27 cellular contexts compared by ENCODE assay signal in the genomic region with DNA sequence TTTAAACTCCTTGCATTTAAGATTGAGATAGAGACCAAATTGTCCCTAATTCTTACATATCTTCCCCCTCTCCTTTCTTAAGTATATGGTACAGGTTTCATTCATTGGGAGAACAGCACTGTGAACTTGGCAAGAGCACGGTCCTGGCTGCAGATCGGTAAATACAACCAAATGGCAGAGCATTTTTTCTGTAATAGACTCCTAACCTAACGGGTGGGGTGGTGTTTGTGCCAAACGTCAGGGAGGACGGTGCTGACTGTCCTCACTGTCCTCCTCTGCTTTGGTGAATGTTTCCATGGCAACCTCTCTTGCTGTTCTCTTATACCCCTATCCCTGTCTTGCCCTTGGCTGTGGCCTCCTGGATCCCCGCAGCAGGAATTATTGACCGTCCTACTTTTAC. TPM values are rescaled to one million over a fixed set of nuclear protein-coding genes. Genes with fewer than 3 reads are reported as not detected.
DNase-seq lines count a peak whose midpoint lies in the region; ATAC-seq, FAIRE-seq and TF ChIP-seq lines count a peak whose summit lies in the region.
"Had no signal": no experiment of that assay in that cellular context is flagged by ENCODE, and none has a peak within 500 bp of the region (broad histone marks: within the 10 kb centered on the region; RNA-seq: fewer than 3 reads in every experiment).

No MANE protein-coding gene starts in this region.

- TF ChIP-seq POLR2A in breast epithelium (IDR thresholded peaks at IDR 0.05) (no peak), K562 (conservative IDR thresholded peaks at IDR 0.05) (no peak), transverse colon (IDR thresholded peaks at IDR 0.05) (no peak)

- H3K4me3 ChIP-seq in breast epithelium, result no peak overlapping the region
- H3K4me3 ChIP-seq in K562, result no peak overlapping the region
- H3K4me3 ChIP-seq in psoas muscle, result no peak overlapping the region
- H3K4me3 ChIP-seq in transverse colon, result no peak overlapping the region
- H3K4me3 ChIP-seq: colonic mucosa had no signal

- H3K27ac ChIP-seq in breast epithelium (peak overlapping the region; percentile 62 to 66), K562 (ENCODE audit: extremely low read depth, low read depth, low read length) (no peak overlapping the region), psoas muscle (peak overlapping the region; percentile 25), transverse colon (peak overlapping the region; percentile 11 to 28 (median 22))
- H3K27ac ChIP-seq: colonic mucosa had no signal

- H2AFZ ChIP-seq in K562 (ENCODE audit: low read depth, low read length), result no peak overlapping the region

- H3K9me1 ChIP-seq in K562 (ENCODE audit: control insufficient read depth, insufficient read depth, low read length), result no peaks in the 10 kb centered on the region

- H3K9ac ChIP-seq in K562 (ENCODE audit: insufficient read depth in 1 of 2, low read depth in 2 of 2, low read length in 2 of 2), result no peak overlapping the region

- intact Hi-C loops in breast epithelium (cut with DNase I; ENCODE audit: low total_unique reads) (no loop called here), MCF 10A (cut with micrococcal nuclease) (no loop called here), K562 (cut with micrococcal nuclease) (no loop called here), psoas muscle (cut with DNase I) (loop anchor here in 1 of 2 donors (5.0 kb wide), 1 partner anchor 38 kb away; no protein-coding TSS in a partner anchor), transverse colon (cut with DNase I; ENCODE audit: low total_unique reads) (no loop called here)

- TF ChIP-seq CTCF in breast epithelium (IDR thresholded peaks at IDR 0.05) (no peak), MCF 10A (IDR thresholded peaks at IDR 0.05; ENCODE audit: unreplicated experiment) (no peak), K562 (IDR thresholded peaks at IDR 0.05 in 2 of 3, conservative IDR thresholded peaks at IDR 0.05 in 1 of 3; ENCODE audit: insufficient read depth in 2 of 3, low read depth in 1 of 3, low read length in 3 of 3) (no peak), psoas muscle (IDR thresholded peaks at IDR 0.05) (no peak), transverse colon (IDR thresholded peaks at IDR 0.05) (no peak), D721Med (IDR thresholded peaks at IDR 0.05; ENCODE audit: insufficient read depth, missing control alignments) (no peak)

- H3K36me3 ChIP-seq in breast epithelium, result no peaks in the 10 kb centered on the region
- no peaks in the 10 kb centered on the region for H3K36me3 ChIP-seq in K562 (ENCODE audit: control insufficient read depth, insufficient read depth, low read length)
- no peaks in the 10 kb centered on the region for H3K36me3 ChIP-seq in psoas muscle (ENCODE audit: insufficient read depth in 1 of 2, low read depth in 1 of 2)
- H3K36me3 ChIP-seq in transverse colon, result no peaks in the 10 kb centered on the region
- H3K36me3 ChIP-seq: colonic mucosa had no signal

- H3K4me3 Mint-ChIP-seq in MCF 10A (ENCODE audit: unreplicated experiment), result no peak overlapping the region
- H3K4me3 Mint-ChIP-seq: activated CD4-positive, alpha-beta memory T cell treated with anti-CD3 and anti-CD28 coated beads for 36 hours; activated naive CD4-positive, alpha-beta T cell treated with anti-CD3 and anti-CD28 coated beads for 36 hours; activated T-helper 1 cell treated with anti-CD3 and anti-CD28 coated beads, Interleukin-12 subunit alpha, Interleukin-12 subunit beta, Interleukin-2, Interleukin-4 antibody, amounts not matched to agents 30 ng/mL and 10 ng/mL and 1 ng/mL, durations not matched to agents 14 hours and 24 hours and 36 hours; CD4-positive, alpha-beta memory T cell; effector memory CD8-positive, alpha-beta T cell had no signal

- TF ChIP-seq RAD21 in K562 (CRISPR knock-in tag; conservative IDR thresholded peaks at IDR 0.05 in 1 of 2, IDR thresholded peaks at IDR 0.05 in 1 of 2), result no peak

- TF ChIP-seq EP300 in K562 (IDR thresholded peaks at IDR 0.05; ENCODE audit: low read length) (no peak), transverse colon (IDR thresholded peaks at IDR 0.05; ENCODE audit: low read depth) (no peak)

- in situ Hi-C loops in K562 (cut with MboI) (no loop called here), transverse colon (cut with MboI; ENCODE audit: low pct_ligation_motif_present in 1 of 4, low pct_unique_long_range_greater_than_20kb in 1 of 4, low sequenced_read_pairs in 3 of 4) (no loop called here)

- H3K27me3 ChIP-seq in breast epithelium (no peaks in the 10 kb centered on the region), K562 (ENCODE audit: control insufficient read depth in 2 of 2, insufficient read depth in 2 of 2, low read length in 2 of 2) (peaks cover 0 to 10% of the 10 kb centered on the region in 2 experiments; a peak in 4 of 5 replicates), psoas muscle (ENCODE audit: insufficient read depth in 3 of 3, low read length in 2 of 3) (no peaks in the 10 kb centered on the region), transverse colon (no peaks in the 10 kb centered on the region)
- H3K27me3 ChIP-seq: colonic mucosa had no signal

- H4K20me1 ChIP-seq in K562 (replicated peaks; ENCODE audit: control insufficient read depth, insufficient read depth, low read length), result no peaks in the 10 kb centered on the region

- H3K4me1 ChIP-seq in breast epithelium (no peaks in the 10 kb centered on the region), K562 (replicated peaks in 1 of 2; ENCODE audit: control insufficient read depth in 2 of 2, insufficient read depth in 2 of 2, low read length in 2 of 2) (no peaks in the 10 kb centered on the region), psoas muscle (peaks cover 37% of the 10 kb centered on the region), transverse colon (peaks cover 0 to 12% (median 9%) of the 10 kb centered on the region in 4 donors)
- H3K4me1 ChIP-seq: colonic mucosa had no signal

- POLR2A ChIA-PET in MCF 10A (lab: Yijun Ruan, JAX) (interaction anchor here (0.5 to 0.8 kb wide), 3 partner anchors 9 to 163 kb away, joined by 3 read pairs; no protein-coding TSS in a partner anchor), K562 (lab: Yijun Ruan, JAX) (interaction anchor here (1.1 kb wide), 1 partner anchor 10 kb away, joined by 3 read pairs; no protein-coding TSS in a partner anchor)

- peaks cover 7% of the 10 kb centered on the region for H3K9me3 Mint-ChIP-seq in MCF 10A (ENCODE audit: unreplicated experiment)
- H3K9me3 Mint-ChIP-seq: activated CD4-positive, alpha-beta memory T cell treated with anti-CD3 and anti-CD28 coated beads for 36 hours; activated naive CD4-positive, alpha-beta T cell treated with anti-CD3 and anti-CD28 coated beads for 36 hours; activated T-helper 1 cell treated with anti-CD3 and anti-CD28 coated beads, Interleukin-12 subunit alpha, Interleukin-12 subunit beta, Interleukin-2, Interleukin-4 antibody, amounts not matched to agents 30 ng/mL and 10 ng/mL and 1 ng/mL, durations not matched to agents 14 hours and 24 hours and 36 hours; effector memory CD8-positive, alpha-beta T cell had no signal

- peaks cover 14% of the 10 kb centered on the region for H3K4me1 Mint-ChIP-seq in MCF 10A (ENCODE audit: insufficient read depth, unreplicated experiment)
- H3K4me1 Mint-ChIP-seq: CD4-positive, alpha-beta memory T cell had no signal

- no peak overlapping the region for H3K27ac Mint-ChIP-seq in MCF 10A (ENCODE audit: low read depth, unreplicated experiment)
- H3K27ac Mint-ChIP-seq: activated CD4-positive, alpha-beta memory T cell treated with anti-CD3 and anti-CD28 coated beads for 36 hours; activated naive CD4-positive, alpha-beta T cell treated with anti-CD3 and anti-CD28 coated beads for 36 hours; activated T-helper 1 cell treated with anti-CD3 and anti-CD28 coated beads, Interleukin-12 subunit alpha, Interleukin-12 subunit beta, Interleukin-2, Interleukin-4 antibody, amounts not matched to agents 30 ng/mL and 10 ng/mL and 1 ng/mL, durations not matched to agents 14 hours and 24 hours and 36 hours; CD4-positive, alpha-beta memory T cell; effector memory CD8-positive, alpha-beta T cell; progenitor cell of endocrine pancreas had no signal

- no peak overlapping the region for H3K4me2 ChIP-seq in K562 (ENCODE audit: insufficient read depth, low read length)

- 0% methylated on average over 7 of the region's 7 CpGs for WGBS in K562 (ENCODE audit: insufficient coverage, low coverage, missing lambda C conversion rate)
- WGBS in psoas muscle, 3 donors, result 26 to 38% (median 33%) methylated on average over 7 of the region's 7 CpGs
- 70% methylated on average over 7 of the region's 7 CpGs; no CpG with 5 or more reads in 1 of the 2 donors for WGBS in transverse colon (ENCODE audit: low coverage in 1 of 2), 2 donors

- no peaks in the 10 kb centered on the region for H3K79me2 ChIP-seq in K562 (ENCODE audit: control insufficient read depth, insufficient read depth, low read length)

- DNase-seq in breast epithelium (ENCODE audit: low spot score in 2 of 2) (no peak), MCF 10A (ENCODE audit: unreplicated experiment) (no peak), K562 (ENCODE audit: extremely low read depth in 1 of 4, low spot score in 3 of 4) (no peak), psoas muscle (peak in 1 of 2 donors; percentile 66), transverse colon (no peak), D721Med (ENCODE audit: insufficient read length, low spot score) (no peak), pons (ENCODE audit: low spot score) (no peak), SK-N-DZ (ENCODE audit: low spot score) (no peak)
- DNase-seq: 8988T; activated CD4-positive, alpha-beta memory T cell treated with anti-CD3 and anti-CD28 coated beads for 36 hours; activated CD8-positive, alpha-beta memory T cell treated with anti-CD3 and anti-CD28 coated beads, Interleukin-2, amount 50 U/mL, for 4 hours; activated naive CD4-positive, alpha-beta T cell treated with anti-CD3 and anti-CD28 coated beads for 36 hours; CD4-positive, alpha-beta memory T cell; colonic mucosa; DMS 273 treated with DMSO at 0.1 percent for 48 hours; effector memory CD8-positive, alpha-beta T cell; erythroblast; left colon; NCI-H1092; NCI-H187 treated with DMSO at 0.1 percent for 48 hours; small intestine; T-helper 1 cell had no signal

- H3K36me3 Mint-ChIP-seq in MCF 10A (ENCODE audit: insufficient read depth, unreplicated experiment), result no peaks in the 10 kb centered on the region
- H3K36me3 Mint-ChIP-seq: activated CD4-positive, alpha-beta memory T cell treated with anti-CD3 and anti-CD28 coated beads for 36 hours; CD4-positive, alpha-beta memory T cell had no signal

- CTCF ChIA-PET in MCF 10A (lab: Yijun Ruan, JAX) (no interaction called here), K562 (lab: Yijun Ruan, JAX; ENCODE audit: low intra/inter-chr PET ratio) (no interaction called here)

- FAIRE-seq in K562 (lab: Jason Lieb, UNC), result no peak
- no peak for FAIRE-seq in D721Med (lab: Jason Lieb, UNC)
- FAIRE-seq: H1, small intestine had no signal

- no peaks in the 10 kb centered on the region for H3K9me3 ChIP-seq in breast epithelium
- no peaks in the 10 kb centered on the region for H3K9me3 ChIP-seq in K562 (replicated peaks; ENCODE audit: control insufficient read depth, insufficient read depth, low read depth, low read length)
- H3K9me3 ChIP-seq in psoas muscle, result no peaks in the 10 kb centered on the region
- H3K9me3 ChIP-seq in transverse colon, result no peaks in the 10 kb centered on the region
- H3K9me3 ChIP-seq: colonic mucosa had no signal

- no TSS peak for BruUV-seq in MCF 10A (replicated peaks; lab: Mats Ljungman, UMichigan)
- BruUV-seq in K562 (replicated peaks; lab: Mats Ljungman, UMichigan), result no TSS peak

- no peaks in the 10 kb centered on the region for H3K27me3 Mint-ChIP-seq in MCF 10A (ENCODE audit: insufficient read depth, unreplicated experiment)
- H3K27me3 Mint-ChIP-seq: activated CD4-positive, alpha-beta memory T cell treated with anti-CD3 and anti-CD28 coated beads for 36 hours; progenitor cell of endocrine pancreas had no signal

- ATAC-seq in K562, result no peak
- peak in 3 of 4 donors; percentile 19 to 51 (median 20) for ATAC-seq in psoas muscle
- ATAC-seq: activated CD4-positive, CD25-positive, alpha-beta regulatory T cell treated with anti-CD3 and anti-CD28 coated beads, Interleukin-2, amount 50 U/mL, for 24 hours; effector memory CD8-positive, alpha-beta T cell; left colon; Panc1 had no signal

RNA-seq across cellular contexts. Expression of gene TLN2, which starts 50.0 kb away (rescaled TPM):
- 100 to 1,000 TPM in 1 of 3 donors, 10 to 100 TPM in 2; 22.0 to 223 (median 32.8) TPM for total RNA-seq in breast epithelium
- total RNA-seq in MCF 10A (2022), result 18.2 and 39.7 TPM in 2 replicates
- 1.00 and 2.6 TPM in 2 replicates for total RNA-seq in K562 (2011; cell fraction: chromatin; rRNA removed; ENCODE audit: low replicate concordance)
- 0.33 and 0.53 TPM in 2 replicates for total RNA-seq in K562 (2011; cell fraction: nucleolus; rRNA removed)
- 0.53 and 1.1 TPM in 2 replicates for total RNA-seq in K562 (2011; cell fraction: nucleoplasm; rRNA removed)
- total RNA-seq in K562 (2014; rRNA removed), result 0.14 and 1.9 TPM in 2 replicates
- 0.22 and 0.45 TPM in 2 replicates for total RNA-seq in K562 (2014; rRNA removed; fragmentation: Illumina TruSeq; extraction: Trizol)
- total RNA-seq in K562 (2015; rRNA removed; fragmentation: Illumina TruSeq; extraction: Trizol), result 0.30 and 0.62 TPM in 2 replicates
- 0.44 and 0.58 TPM in 2 replicates for total RNA-seq in K562 (2021)
- 0.15 and 0.27 TPM in 2 replicates for polyA plus RNA-seq in K562 (2011; rRNA removed)
- polyA plus RNA-seq in K562 (2011; cell fraction: cytosol; rRNA removed), result 0.25 and 0.42 TPM in 2 replicates
- 0.29 and 0.40 TPM in 2 replicates for polyA plus RNA-seq in K562 (2011; cell fraction: nucleus; rRNA removed)
- 0.69 and 1.3 TPM in 2 replicates for polyA plus RNA-seq in K562 (2012)
- polyA plus RNA-seq in K562 (2014; fragmentation: Illumina TruSeq; extraction: Trizol), result 0.15 and 0.49 TPM in 2 replicates
- under 1 TPM; 0.03 to 0.10 TPM for polyA plus RNA-seq in K562 (2014; fragmentation: Nextera tagmentation; extraction: Ambion mirVana)
- 0.12 and 0.22 TPM in 2 replicates for polyA plus RNA-seq in K562 (2014; rRNA removed)
- polyA minus RNA-seq in K562 (2011; rRNA and poly(A)+ RNA removed), result 0.60 and 0.84 TPM in 2 replicates
- polyA minus RNA-seq in K562 (2011; cell fraction: cytosol; rRNA and poly(A)+ RNA removed), result 0.57 and 0.64 TPM in 2 replicates
- polyA minus RNA-seq in K562 (2011; cell fraction: nucleus; rRNA and poly(A)+ RNA removed), result 1.3 and 1.5 TPM in 2 replicates
- total RNA-seq in psoas muscle, result 10 to 100 TPM; 22.4 to 46.4 (median 24.9) TPM
- 1 to 10 TPM; 5.5 to 8.0 (median 8.0) TPM for polyA plus RNA-seq in psoas muscle
- 100 to 1,000 TPM in 1 of 4 donors, 10 to 100 TPM in 3; 50.7 to 133 (median 66.3) TPM for total RNA-seq in transverse colon
- polyA plus RNA-seq in SK-N-DZ (2014; cell fraction: cytosol; rRNA removed), result 9.6 and 12.6 TPM in 2 replicates
- 7.8 and 8.8 TPM in 2 replicates for polyA plus RNA-seq in SK-N-DZ (2014; cell fraction: nucleus; rRNA removed)
